Comparison of ENCODE assay signal across 8 cellular contexts in genomic region chr1:115138973-115139372, GRCh38. TPM values are rescaled to one million over a fixed set of nuclear protein-coding genes. Genes with fewer than 3 reads are reported as not detected.
DNase-seq lines count a peak whose midpoint lies in the region; ATAC-seq and TF ChIP-seq lines count a peak whose summit lies in the region.

No MANE protein-coding gene starts in this region.

- peak overlapping the region in 3 of 5 experiments; percentile 1 to 56 (median 51) for H3K4me3 Mint-ChIP-seq in brain

- no CpG with 5 or more reads among the region's 13 CpGs for WGBS in iPS DF 6.9 (ENCODE audit: insufficient coverage, insufficient read length)
- 5 to 10% (median 8%) methylated on average over 13 of the region's 13 CpGs for WGBS in spleen, 5 donors

- TF ChIP-seq CTCF in brain (conservative IDR thresholded peaks at IDR 0.05) (peak; percentile 89 to 96), spleen (IDR thresholded peaks at IDR 0.05 in 8 of 11, conservative IDR thresholded peaks at IDR 0.05 in 3 of 11) (peak; percentile 52 to 86 (median 77))

- H3K4me3 ChIP-seq in iPS DF 6.9 (ENCODE audit: low read length), result no peak overlapping the region
- peak overlapping the region in 1 of 8 donors; percentile 46 for H3K4me3 ChIP-seq in spleen

- H3K27me3 ChIP-seq in iPS DF 6.9 (ENCODE audit: control insufficient read depth, insufficient read depth, low read length), result no peaks in the 10 kb centered on the region
- H3K27me3 ChIP-seq in spleen (replicated peaks in 1 of 7), result peaks cover 0 to 24% (median 3%) of the 10 kb centered on the region in 7 donors

- no peaks in the 10 kb centered on the region for H3K27me3 Mint-ChIP-seq in brain

- H3K36me3 Mint-ChIP-seq in brain, result no peaks in the 10 kb centered on the region

- peaks cover 0 to 2% (median 0%) of the 10 kb centered on the region in 5 experiments for H3K9me3 Mint-ChIP-seq in brain

- no peak for TF ChIP-seq POLR2A in spleen (IDR thresholded peaks at IDR 0.05)

- H3K4me1 ChIP-seq in iPS DF 6.9 (ENCODE audit: control insufficient read depth, insufficient read depth, low read length) (no peaks in the 10 kb centered on the region), spleen (peaks cover 0 to 8% (median 5%) of the 10 kb centered on the region in 6 donors)

- DNase-seq in activated gamma-delta T cell treated with Interleukin-2 at 50 U/mL for 16 hours, result peak; percentile 58
- DNase-seq in activated gamma-delta T cell (lab: John Stamatoyannopoulos, UW), result no peak
- DNase-seq in NCI-H2107 treated with DMSO at 0.1 percent for 48 hours (lab: John Stamatoyannopoulos, UW; ENCODE audit: unreplicated experiment), result peak; percentile 91
- peak; percentile 89 for DNase-seq in UCSD-AML1 (lab: John Stamatoyannopoulos, UW; ENCODE audit: unreplicated experiment)
- peak; percentile 79 for DNase-seq in iPS DF 6.9 (ENCODE audit: low read depth, low spot score)
- peak; percentile 88 for DNase-seq in spleen

- ATAC-seq in HG03039 (IDR thresholded peaks at IDR 0.05; ENCODE audit: unreplicated experiment), result peak; percentile 89

- intact Hi-C loops in spleen (cut with DNase I; ENCODE audit: low total_unique reads), result loop anchor here (5.0 kb wide), 1 partner anchor 458 kb away; no protein-coding TSS in a partner anchor

- H3K4me1 Mint-ChIP-seq in brain, result peaks cover 12% of the 10 kb centered on the region

- H3K27ac ChIP-seq in iPS DF 6.9 (ENCODE audit: low read length) (no peak overlapping the region), spleen (no peak overlapping the region)

- H3K36me3 ChIP-seq in iPS DF 6.9 (ENCODE audit: control insufficient read depth, insufficient read depth, low read length), result no peaks in the 10 kb centered on the region
- no peaks in the 10 kb centered on the region for H3K36me3 ChIP-seq in spleen

- H3K9me3 ChIP-seq in iPS DF 6.9 (ENCODE audit: control insufficient read depth, insufficient read depth, low read length) (no peaks in the 10 kb centered on the region), spleen (no peaks in the 10 kb centered on the region)

- H3K27ac Mint-ChIP-seq in brain, result peak overlapping the region in 1 of 5 experiments; percentile 75

RNA-seq across cellular contexts. Expression of gene TSPAN2, which starts 49.7 kb away (rescaled TPM):
- polyA plus RNA-seq in brain (ENCODE audit: insufficient read depth, low read depth, low replicate concordance), result 0.15 TPM
- 10 to 100 TPM in 1 of 7 donors, 1 to 10 TPM in 6; 4.2 to 14.7 (median 5.4) TPM for total RNA-seq in spleen
- polyA plus RNA-seq in spleen, result 1 to 10 TPM in 2 of 3 donors, under 1 TPM in 1; 0.59 to 1.6 (median 1.0) TPM
